8 cellular contexts compared by ENCODE assay signal in genomic region chrX:103817502-103817901, GRCh38. TPM values are rescaled to one million over a fixed set of nuclear protein-coding genes. Genes with fewer than 3 reads are reported as not detected.
DNase-seq lines count a peak whose midpoint lies in the region; ATAC-seq and TF ChIP-seq lines count a peak whose summit lies in the region.

No MANE protein-coding gene starts in this region.

- TF ChIP-seq CTCF in activated CD8-positive, alpha-beta T cell treated with anti-CD3 and anti-CD28 coated beads for 36 hours (IDR thresholded peaks at IDR 0.05): peak; percentile 49
- TF ChIP-seq CTCF in tibial artery (IDR thresholded peaks at IDR 0.05): peak; percentile 39 to 63

- peak; percentile 86 for ATAC-seq in GM19395 (IDR thresholded peaks at IDR 0.05; ENCODE audit: unreplicated experiment)
- peak; percentile 80 for ATAC-seq in activated CD8-positive, alpha-beta T cell treated with anti-CD3 and anti-CD28 coated beads for 36 hours

- H3K4me1 ChIP-seq in tibial artery: no peaks in the 10 kb centered on the region

- H3K36me3 Mint-ChIP-seq in activated CD8-positive, alpha-beta T cell treated with anti-CD3 and anti-CD28 coated beads for 36 hours (ENCODE audit: low read depth): no peaks in the 10 kb centered on the region

- no peaks in the 10 kb centered on the region for H3K9me3 ChIP-seq in tibial artery

- POLR2A ChIA-PET in activated CD8-positive, alpha-beta T cell treated with anti-CD3 and anti-CD28 coated beads for 36 hours (lab: Charles Lee): no interaction called here

- H3K27ac ChIP-seq in tibial artery: no peak overlapping the region

- CTCF ChIA-PET in activated CD8-positive, alpha-beta T cell treated with anti-CD3 and anti-CD28 coated beads for 36 hours (lab: Charles Lee): interaction anchor here (1.1 to 2.4 kb wide), 4 partner anchors 9 to 285 kb away, joined by 3 to 7 read pairs (median 4); partner anchors contain the start of gene RAB9B

- H3K4me3 Mint-ChIP-seq in activated CD8-positive, alpha-beta T cell treated with anti-CD3 and anti-CD28 coated beads for 36 hours: no peak overlapping the region

- no peak overlapping the region for H3K4me3 ChIP-seq in tibial artery

- H3K27me3 ChIP-seq in tibial artery: no peaks in the 10 kb centered on the region

- DNase-seq in DMS 273 (lab: John Stamatoyannopoulos, UW; ENCODE audit: unreplicated experiment) (peak; percentile 88), NCI-H1930 (lab: John Stamatoyannopoulos, UW) (peak; percentile 11 to 50), inferior parietal cortex (ENCODE audit: extremely low spot score) (peak; percentile 81), tibial artery (no peak), posterior vena cava (ENCODE audit: low spot score) (no peak), NCI-H774 (lab: John Stamatoyannopoulos, UW) (no peak)
- DNase-seq in activated CD8-positive, alpha-beta T cell treated with anti-CD3 and anti-CD28 coated beads for 36 hours: peak; percentile 19

- H3K27ac Mint-ChIP-seq in activated CD8-positive, alpha-beta T cell treated with anti-CD3 and anti-CD28 coated beads for 36 hours: no peak overlapping the region

- no peaks in the 10 kb centered on the region for H3K4me1 Mint-ChIP-seq in activated CD8-positive, alpha-beta T cell treated with anti-CD3 and anti-CD28 coated beads for 36 hours (ENCODE audit: low read depth)

- intact Hi-C loops in activated CD8-positive, alpha-beta T cell treated with anti-CD3 and anti-CD28 coated beads for 36 hours (cut with micrococcal nuclease): loop anchor here (5.0 kb wide), 3 partner anchors 105 to 285 kb away; partner anchors contain the start of genes MORF4L2 and TMEM31
- intact Hi-C loops in tibial artery (cut with DNase I; ENCODE audit: low total_unique reads): loop anchor here (10.0 kb wide), 1 partner anchor 283 kb away; no protein-coding TSS in a partner anchor
- intact Hi-C loops in posterior vena cava (cut with DNase I): loop anchor here (10.0 kb wide), 2 partner anchors 103 to 123 kb away; partner anchors contain the start of gene TMEM31 (in 1 of the 2)

- H3K36me3 ChIP-seq in tibial artery: no peaks in the 10 kb centered on the region

- no peaks in the 10 kb centered on the region for H3K9me3 Mint-ChIP-seq in activated CD8-positive, alpha-beta T cell treated with anti-CD3 and anti-CD28 coated beads for 36 hours

- H3K27me3 Mint-ChIP-seq in activated CD8-positive, alpha-beta T cell treated with anti-CD3 and anti-CD28 coated beads for 36 hours: peaks cover 14% of the 10 kb centered on the region

RNA-seq across cellular contexts. Expression of gene RAB9B, which starts 14.6 kb away (rescaled TPM):
- total RNA-seq in activated CD8-positive, alpha-beta T cell treated with anti-CD3 and anti-CD28 coated beads for 36 hours: under 1 TPM; 0.38 to 0.45 TPM
- total RNA-seq in posterior vena cava: 10 to 100 TPM; 11.8 to 24.7 TPM

RNA-seq across cellular contexts. Expression of gene PLP1, which starts 40.9 kb away (rescaled TPM):
- not detected for total RNA-seq in activated CD8-positive, alpha-beta T cell treated with anti-CD3 and anti-CD28 coated beads for 36 hours
- 1 to 10 TPM; 3.6 to 5.0 TPM for total RNA-seq in posterior vena cava

Comparison
In these comparisons a context has a peak if more than half of its experiments do, and no peak if none do; other contexts are left out.
1. DNase-seq: peak in DMS 273 (single experiment), NCI-H1930 (2 of 2), activated CD8-positive, alpha-beta T cell treated with anti-CD3 and anti-CD28 coated beads for 36 hours (single experiment) and inferior parietal cortex (single experiment); none in tibial artery (0 of 2), posterior vena cava (single experiment) and NCI-H774 (single experiment).
2. RNA of gene RAB9B, which starts 14.6 kb away (total RNA-seq): 11.8 to 24.7 TPM in posterior vena cava; 0.38 to 0.45 TPM in activated CD8-positive, alpha-beta T cell treated with anti-CD3 and anti-CD28 coated beads for 36 hours; every median in the first group is over 4 times any median in the second.
3. RNA of gene PLP1, which starts 40.9 kb away (total RNA-seq): 3.6 to 5.0 TPM in posterior vena cava; not detected in activated CD8-positive, alpha-beta T cell treated with anti-CD3 and anti-CD28 coated beads for 36 hours; every median in the first group is over 4 times any median in the second.